In the genomic region with DNA sequence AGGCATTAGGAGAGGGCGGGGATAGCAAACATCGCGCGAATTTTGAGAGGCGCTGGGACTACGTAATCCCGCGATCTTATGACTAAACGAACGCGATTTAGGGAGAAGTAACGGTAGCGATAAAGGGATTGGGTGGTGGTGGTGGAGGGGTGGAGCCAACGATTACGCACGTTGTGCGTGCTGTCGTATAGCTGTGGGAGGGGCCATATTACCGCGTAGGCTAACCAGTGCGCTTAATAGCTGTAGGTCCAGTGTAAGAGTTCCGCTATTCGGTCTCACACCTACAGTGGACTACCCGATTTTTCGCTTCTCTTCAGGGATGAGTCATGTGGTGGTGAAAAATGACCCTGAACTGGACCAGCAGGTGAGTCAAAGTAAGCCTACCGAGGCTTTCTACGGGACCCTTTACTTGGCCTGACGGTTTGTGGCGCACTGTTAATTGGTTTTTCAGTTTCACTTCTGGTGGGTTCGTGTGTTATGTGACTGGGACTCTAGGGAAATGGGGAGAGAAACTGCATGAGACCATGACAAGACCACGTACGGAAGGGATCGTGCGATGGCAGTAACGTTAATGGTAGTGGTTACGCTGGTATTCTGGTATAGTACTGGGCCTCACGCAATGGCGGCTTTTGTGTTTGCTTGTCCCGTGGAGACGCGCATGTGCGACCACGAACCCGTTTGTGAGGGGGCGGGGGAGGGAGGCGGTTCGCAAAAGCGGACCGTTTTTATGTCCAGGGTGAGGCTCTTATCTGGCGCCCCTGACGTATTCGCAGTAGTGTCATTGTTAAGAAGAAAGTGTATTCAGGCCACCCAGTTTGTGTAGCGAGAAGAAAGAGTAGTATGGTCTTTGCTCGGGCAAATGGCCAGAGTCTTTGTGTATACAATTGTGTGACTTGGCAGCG, we compare ENCODE assay signal across 8 cellular contexts. TPM values are rescaled to one million over a fixed set of nuclear protein-coding genes. Genes with fewer than 3 reads are reported as not detected.
DNase-seq lines count a peak whose midpoint lies in the region; ATAC-seq and TF ChIP-seq lines count a peak whose summit lies in the region.

Gene DDX3Y, plus strand, starts transcription at position 251 of the 902 bp plus-strand sequence. Its CDS starts 69 bp downstream, at position 320.

- H3K27ac ChIP-seq in osteoblast (ENCODE audit: low read depth, low read length) (no peak within 1 kb of the TSS), mammary epithelial cell (ENCODE audit: insufficient read depth, low read depth, low read length) (no peak within 1 kb of the TSS), H9 (ENCODE audit: insufficient read length, low read depth, low read length) (no peak within 1 kb of the TSS)

- no TSS peak for BruUV-seq in mammary epithelial cell (replicated peaks; lab: Mats Ljungman, UMichigan)

- H3K14ac ChIP-seq in H9 (ENCODE audit: insufficient read depth, low read length) = no peak within 1 kb of the TSS

- H2BK12ac ChIP-seq in H9 (ENCODE audit: insufficient read length, low read depth, low read length) = no peak within 1 kb of the TSS

- H3K4ac ChIP-seq in H9 (ENCODE audit: low read depth, low read length) = no peak within 1 kb of the TSS

- no peak within 1 kb of the TSS for H3K56ac ChIP-seq in H9 (ENCODE audit: insufficient read length, low read depth, low read length)

- TF ChIP-seq CTCF in osteoblast (IDR thresholded peaks at IDR 0.05; ENCODE audit: extremely low read depth, low read depth, low read length) = no peak
- no peak for TF ChIP-seq CTCF in mammary epithelial cell (conservative IDR thresholded peaks at IDR 0.05 in 1 of 2, IDR thresholded peaks at IDR 0.05 in 1 of 2; ENCODE audit: extremely low read depth in 1 of 2, insufficient read depth in 1 of 2, low read depth in 1 of 2, low read length in 2 of 2)
- TF ChIP-seq CTCF in H9 (conservative IDR thresholded peaks at IDR 0.05) = no peak

- H4K5ac ChIP-seq in H9 (ENCODE audit: insufficient read length, low read depth, low read length) = no peak within 1 kb of the TSS

- H4K20me1 ChIP-seq in osteoblast (ENCODE audit: insufficient read depth, low read length) (no peaks in the 10 kb centered on the region), mammary epithelial cell (ENCODE audit: insufficient read depth, low read length) (no peaks in the 10 kb centered on the region), H9 (ENCODE audit: control insufficient read depth, insufficient read depth, insufficient read length) (no peaks in the 10 kb centered on the region)

- no peaks in the 10 kb centered on the region for H3K23me2 ChIP-seq in H9 (ENCODE audit: insufficient read length, low read depth, low read length, poor library complexity, severe bottlenecking)

- H3K79me2 ChIP-seq in osteoblast (ENCODE audit: insufficient read depth, low read length) (no peaks in the 10 kb centered on the region), mammary epithelial cell (ENCODE audit: insufficient read depth, low read length) (no peaks in the 10 kb centered on the region), H9 (ENCODE audit: insufficient read depth, low read length) (no peaks in the 10 kb centered on the region)

- H3K27me3 Mint-ChIP-seq in T-helper 17 cell (no peaks in the 10 kb centered on the region), H9 (ENCODE audit: low read depth) (no peaks in the 10 kb centered on the region)

- H2BK15ac ChIP-seq in H9 (ENCODE audit: low read depth, low read length) = no peak within 1 kb of the TSS

- H3K4me3 ChIP-seq in endocrine pancreas (ENCODE audit: control insufficient read depth, insufficient read depth, low read length) (peak within 1 kb of the TSS; percentile 95), osteoblast (ENCODE audit: insufficient read depth, low read length) (no peak within 1 kb of the TSS), mammary epithelial cell (replicated peaks in 1 of 3; ENCODE audit: insufficient read depth in 1 of 3, low read depth in 2 of 3, low read length in 3 of 3) (no peak within 1 kb of the TSS)

- no peak within 1 kb of the TSS for H3T11ph ChIP-seq in H9 (ENCODE audit: low read length)

- H3K4me1 ChIP-seq in endocrine pancreas (ENCODE audit: control insufficient read depth, insufficient read depth, low read length) (no peaks in the 10 kb centered on the region), osteoblast (ENCODE audit: insufficient read depth, low read length) (no peaks in the 10 kb centered on the region), mammary epithelial cell (ENCODE audit: insufficient read depth, low read length) (no peaks in the 10 kb centered on the region), H9 (ENCODE audit: insufficient read depth, low read length) (no peaks in the 10 kb centered on the region)

- in situ Hi-C loops in mammary epithelial cell (cut with MboI; ENCODE audit: low sequenced_read_pairs in 2 of 2) = no loop called here

- no peaks in the 10 kb centered on the region for H3K79me1 ChIP-seq in H9 (ENCODE audit: insufficient read depth, low read depth, low read length, poor library complexity, severe bottlenecking)

- ATAC-seq in HG03060 (IDR thresholded peaks at IDR 0.05; ENCODE audit: low read depth, unreplicated experiment) (peak; percentile 79), T-helper 17 cell (peak; percentile 93), left colon (no peak)

- H2AFZ ChIP-seq in osteoblast (ENCODE audit: low read length) = no peak within 1 kb of the TSS
- H2AFZ ChIP-seq in mammary epithelial cell (ENCODE audit: low read depth, low read length) = no peak within 1 kb of the TSS
- no peak within 1 kb of the TSS for H2AFZ ChIP-seq in H9 (ENCODE audit: low read length)

- H4K8ac ChIP-seq in H9 (replicated peaks; ENCODE audit: insufficient read length, low read depth, low read length) = no peak within 1 kb of the TSS

- DNase-seq in COR-L47 (lab: John Stamatoyannopoulos, UW) = peak; percentile 97
- peak; percentile 59 to 75 (median 69) for DNase-seq in T-helper 17 cell
- DNase-seq in osteoblast (ENCODE audit: insufficient read length, low spot score, missing footprints) = no peak
- no peak for DNase-seq in left colon
- no peak for DNase-seq in mammary epithelial cell
- DNase-seq in H9 = no peak

- peaks cover 13% of the 10 kb centered on the region for H3K4me1 Mint-ChIP-seq in T-helper 17 cell
- H3K4me1 Mint-ChIP-seq in H9 = no peaks in the 10 kb centered on the region

- H3K9ac ChIP-seq in endocrine pancreas (ENCODE audit: control insufficient read depth, insufficient read depth, low read length) (peak within 1 kb of the TSS; percentile 100), mammary epithelial cell (ENCODE audit: insufficient read depth, low read length) (no peak within 1 kb of the TSS), H9 (ENCODE audit: extremely low read depth, insufficient read length, low read length) (no peak within 1 kb of the TSS)

- H3K36me3 ChIP-seq in endocrine pancreas (ENCODE audit: control insufficient read depth, insufficient read depth, low read length) = no peaks in the 10 kb centered on the region
- no peaks in the 10 kb centered on the region for H3K36me3 ChIP-seq in osteoblast (ENCODE audit: insufficient read depth, low read length)
- no peaks in the 10 kb centered on the region for H3K36me3 ChIP-seq in mammary epithelial cell (ENCODE audit: insufficient read depth, low read length)

- H2BK120ac ChIP-seq in H9 (ENCODE audit: low read depth, low read length, poor library complexity, severe bottlenecking) = no peak within 1 kb of the TSS

- no peak within 1 kb of the TSS for H2BK20ac ChIP-seq in H9 (ENCODE audit: low read depth, low read length, poor library complexity, severe bottlenecking)

- H2AK5ac ChIP-seq in H9 (ENCODE audit: insufficient read length, low read length) = no peak within 1 kb of the TSS

- H3K9me3 Mint-ChIP-seq in H9 = no peaks in the 10 kb centered on the region

- H3K27ac Mint-ChIP-seq in T-helper 17 cell (peak within 1 kb of the TSS; percentile 97), H9 (no peak within 1 kb of the TSS)

- CTCF ChIA-PET in mammary epithelial cell (lab: Charles Lee; ENCODE audit: low non-redundant PET) = no interaction called here

- dilution Hi-C loops in mammary epithelial cell (cut with HindIII; ENCODE audit: low sequenced_read_pairs) = no loop called here

- H3K36me3 Mint-ChIP-seq in T-helper 17 cell (ENCODE audit: low read depth) (no peaks in the 10 kb centered on the region), H9 (ENCODE audit: insufficient read depth in 1 of 3, low read depth in 3 of 3) (no peaks in the 10 kb centered on the region)

- intact Hi-C loops in left colon (cut with DNase I, micrococcal nuclease) = no loop called here
- intact Hi-C loops in mammary epithelial cell (cut with micrococcal nuclease) = no loop called here

- H3K23ac ChIP-seq in H9 (ENCODE audit: insufficient read length, low read depth, low read length) = no peak within 1 kb of the TSS

- no CpG with 5 or more reads among the region's 55 CpGs for WGBS in mammary epithelial cell (ENCODE audit: low coverage, missing lambda C conversion rate)
- no CpG with 5 or more reads among the region's 55 CpGs for WGBS in H9 (ENCODE audit: extremely low coverage, insufficient read length, low lambda C conversion rate)

- peak within 1 kb of the TSS; percentile 98 for H3K4me3 Mint-ChIP-seq in T-helper 17 cell
- H3K4me3 Mint-ChIP-seq in H9 = no peak within 1 kb of the TSS

- H3K27me3 ChIP-seq in endocrine pancreas (ENCODE audit: control insufficient read depth, insufficient read depth, low read length) = no peaks in the 10 kb centered on the region
- H3K27me3 ChIP-seq in osteoblast (ENCODE audit: insufficient read depth, low read length) = no peaks in the 10 kb centered on the region
- H3K27me3 ChIP-seq in mammary epithelial cell (ENCODE audit: insufficient read depth, low read length) = no peaks in the 10 kb centered on the region
- no peaks in the 10 kb centered on the region for H3K27me3 ChIP-seq in H9 (ENCODE audit: insufficient read depth, low read length)

- no peak within 1 kb of the TSS for H4K91ac ChIP-seq in H9 (ENCODE audit: insufficient read length, low read depth, low read length)

- no peak within 1 kb of the TSS for H2BK5ac ChIP-seq in H9 (ENCODE audit: insufficient read length, low read length)

- no peaks in the 10 kb centered on the region for H3K9me3 ChIP-seq in T-helper 17 cell (ENCODE audit: control insufficient read depth, low read length, poor library complexity, severe bottlenecking)
- no peaks in the 10 kb centered on the region for H3K9me3 ChIP-seq in endocrine pancreas (ENCODE audit: control insufficient read depth, low read length)
- no peaks in the 10 kb centered on the region for H3K9me3 ChIP-seq in osteoblast (ENCODE audit: low read depth, low read length)
- H3K9me3 ChIP-seq in mammary epithelial cell (replicated peaks; ENCODE audit: insufficient read depth, low read length) = no peaks in the 10 kb centered on the region
- H3K9me3 ChIP-seq in H9 (ENCODE audit: control insufficient read depth, low read depth, low read length) = no peaks in the 10 kb centered on the region

- no peak within 1 kb of the TSS for H3K18ac ChIP-seq in H9 (ENCODE audit: insufficient read length, low read depth, low read length)

- H3K4me2 ChIP-seq in osteoblast (ENCODE audit: insufficient read depth, low read length) = no peak within 1 kb of the TSS
- H3K4me2 ChIP-seq in mammary epithelial cell (ENCODE audit: insufficient read depth, low read depth, low read length) = no peak within 1 kb of the TSS
- no peak within 1 kb of the TSS for H3K4me2 ChIP-seq in H9 (ENCODE audit: insufficient read depth, insufficient read length, low read length)

RNA-seq across cellular contexts. Expression of gene DDX3Y, which starts in this region (rescaled TPM):
- total RNA-seq in T-helper 17 cell (100 to 1,000 TPM; 523 to 581 TPM), osteoblast (under 0.01 and 61.2 TPM in 2 replicates), left colon (not detected), mammary epithelial cell (not detected), H9 (2021) (not detected in 2 replicates)
- not detected for polyA plus RNA-seq in mammary epithelial cell
- polyA minus RNA-seq in mammary epithelial cell = not detected

Comparison
In these comparisons a context has a peak if more than half of its experiments do, and no peak if none do; other contexts are left out.
1. DNase-seq: peak in COR-L47 (single experiment) and T-helper 17 cell (3 of 3); none in osteoblast (single experiment), left colon (0 of 2), mammary epithelial cell (single experiment) and H9 (single experiment).